In genomic region chr7:26500749-26501352, GRCh38 we compare ENCODE assay signal across 9 cellular contexts.
DNase-seq lines count a peak whose midpoint lies in the region; ATAC-seq and TF ChIP-seq lines count a peak whose summit lies in the region.
"Had no signal": no experiment of that assay in that cellular context is flagged by ENCODE, and none has a peak within 500 bp of the region (broad histone marks: within the 10 kb centered on the region; RNA-seq: fewer than 3 reads in every experiment).

No MANE protein-coding gene starts in this region.

- H3K9me3 ChIP-seq in PC-9 (ENCODE audit: insufficient read depth, low read depth), result peaks cover 5% of the 10 kb centered on the region; the same call in 1 of the 2 replicates
- H3K9me3 ChIP-seq in uterus, result no peaks in the 10 kb centered on the region

- CTCF ChIA-PET in PC-9 (lab: Charles Lee), result interaction anchor here (0.6 to 1.2 kb wide), 3 partner anchors 106 to 405 kb away, joined by 4 to 6 read pairs (median 4); no protein-coding TSS in a partner anchor

- no peak overlapping the region for H2AFZ ChIP-seq in PC-9

- no peaks in the 10 kb centered on the region for H3F3A ChIP-seq in PC-9 (ENCODE audit: insufficient read depth, low read depth)

- POLR2A ChIA-PET in PC-9 (lab: Charles Lee; ENCODE audit: unreplicated experiment), result no interaction called here

- H3K4me3 ChIP-seq in PC-9 (no peak overlapping the region), fibroblast of villous mesenchyme (ENCODE audit: low read depth, low read length) (no peak overlapping the region), uterus (no peak overlapping the region)
- H3K4me3 ChIP-seq: SK-N-MC had no signal

- H3K36me3 ChIP-seq in PC-9 (ENCODE audit: low read depth) (no peaks in the 10 kb centered on the region), uterus (no peaks in the 10 kb centered on the region)

- no peak overlapping the region for H3K27ac ChIP-seq in PC-9
- H3K27ac ChIP-seq in uterus, result no peak overlapping the region
- H3K27ac ChIP-seq: SK-N-MC had no signal

- no TSS peak for BruUV-seq in PC-9 (replicated peaks; lab: Mats Ljungman, UMichigan)

- no peaks in the 10 kb centered on the region for H3K9me2 ChIP-seq in PC-9 (ENCODE audit: insufficient read depth)

- DNase-seq in DMS114 treated with DMSO at 0.1 percent for 48 hours (lab: John Stamatoyannopoulos, UW; ENCODE audit: unreplicated experiment), result peak; percentile 51
- DNase-seq in PC-9, result peak in 1 of 2 experiments; percentile 48
- peak; percentile 43 for DNase-seq in fibroblast of villous mesenchyme (ENCODE audit: low read depth)
- DNase-seq in uterus, result no peak
- no peak for DNase-seq in HPDE6-E6E7 (ENCODE audit: extremely low spot score)

- no peaks in the 10 kb centered on the region for H3K79me2 ChIP-seq in PC-9 (ENCODE audit: low read depth)

- TF ChIP-seq POLR2A in uterus (IDR thresholded peaks at IDR 0.05), result no peak

- intact Hi-C loops in PC-9 (cut with micrococcal nuclease; ENCODE audit: unreplicated experiment) (loop anchor here (1.0 to 5.0 kb wide), 4 partner anchors 104 to 166 kb away; no protein-coding TSS in a partner anchor), uterus (cut with DNase I; ENCODE audit: low total_unique reads) (no loop called here)

- peak; percentile 73 for TF ChIP-seq CTCF in PC-9 (conservative IDR thresholded peaks at IDR 0.05)
- peak; percentile 62 for TF ChIP-seq CTCF in fibroblast of villous mesenchyme (IDR thresholded peaks at IDR 0.05; ENCODE audit: insufficient read depth, low read depth, low read length)
- peak; percentile 32 to 57 (median 38) for TF ChIP-seq CTCF in uterus (IDR thresholded peaks at IDR 0.05)

- H4K20me1 ChIP-seq in PC-9 (ENCODE audit: insufficient read depth), result no peaks in the 10 kb centered on the region

- H3K4me1 ChIP-seq in PC-9 (replicated peaks; ENCODE audit: insufficient read depth) (no peaks in the 10 kb centered on the region), uterus (no peaks in the 10 kb centered on the region)

- H3K4me2 ChIP-seq in PC-9, result no peak overlapping the region

- ATAC-seq in HG02798 (IDR thresholded peaks at IDR 0.05; ENCODE audit: poor library complexity, unreplicated experiment), result peak; percentile 59
- no peak for ATAC-seq in GM21423 (IDR thresholded peaks at IDR 0.05; ENCODE audit: unreplicated experiment)
- ATAC-seq in GM18861 (IDR thresholded peaks at IDR 0.05; ENCODE audit: unreplicated experiment), result no peak

- H3K27me3 ChIP-seq in PC-9 (ENCODE audit: insufficient read depth, low read depth) (no peaks in the 10 kb centered on the region), uterus (no peaks in the 10 kb centered on the region)

Comparison
In these comparisons a context has a peak if more than half of its experiments do, and no peak if none do; other contexts are left out.
1. DNase-seq: peak in DMS114 treated with DMSO at 0.1 percent for 48 hours (single experiment) and fibroblast of villous mesenchyme (single experiment); none in uterus (0 of 2) and HPDE6-E6E7 (single experiment).
2. Peak in every context shown above with its lines, with median percentiles within 50 percentile points of each other: CTCF ChIP-seq.